Comparison of ENCODE assay signal across 28 cellular contexts in the genomic region with DNA sequence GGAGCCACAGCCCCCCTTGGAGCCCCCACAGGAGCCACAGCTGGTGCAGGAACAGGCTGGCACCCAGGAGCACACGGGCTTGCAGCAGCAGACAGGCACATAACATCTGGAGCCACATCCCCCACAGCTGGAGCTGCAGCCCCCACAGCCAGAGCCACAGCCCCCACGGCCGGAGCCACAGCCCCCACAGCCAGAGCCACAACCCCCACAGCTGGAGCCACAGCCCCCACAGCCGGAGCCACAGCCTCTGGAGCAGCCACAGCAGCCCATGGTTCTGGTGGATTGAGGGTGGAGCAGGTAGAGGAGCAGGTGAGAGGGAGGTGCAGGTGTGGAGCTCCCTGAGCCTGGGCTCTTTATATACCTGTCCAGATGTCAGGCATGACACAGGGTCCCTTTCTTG. TPM values are rescaled to one million over a fixed set of nuclear protein-coding genes. Genes with fewer than 3 reads are reported as not detected.
DNase-seq lines count a peak whose midpoint lies in the region; ATAC-seq and TF ChIP-seq lines count a peak whose summit lies in the region.
"Had no signal": no experiment of that assay in that cellular context is flagged by ENCODE, and none has a peak within 500 bp of the region (broad histone marks: within the 10 kb centered on the region; RNA-seq: fewer than 3 reads in every experiment).

A gene with protein sequence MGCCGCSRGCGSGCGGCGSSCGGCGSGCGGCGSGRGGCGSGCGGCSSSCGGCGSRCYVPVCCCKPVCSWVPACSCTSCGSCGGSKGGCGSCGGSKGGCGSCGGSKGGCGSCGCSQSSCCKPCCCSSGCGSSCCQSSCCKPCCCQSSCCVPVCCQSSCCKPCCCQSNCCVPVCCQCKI (minus strand): TSS at position 314 of the 400 bp plus-strand sequence. CDS start 44 bp downstream, at position 270.

- H3K9ac ChIP-seq in BLaER1 treated with 17β-estradiol and CSF1 and Interleukin-3, amounts not matched to agents 10 nM and 100 nM, result peak within 1 kb of the TSS in 1 of 11 experiments; percentile 9; a peak in 1 of 22 replicates
- peak within 1 kb of the TSS; percentile 15; the same call in 1 of the 2 replicates for H3K9ac ChIP-seq in iPS-20b (ENCODE audit: low read depth, low read length)

- CTCF ChIA-PET in PC-9 (lab: Charles Lee), result no interaction called here

- TF ChIP-seq POLR2A in spleen (IDR thresholded peaks at IDR 0.05), result no peak

- H3K4me3 ChIP-seq in BLaER1 treated with 17β-estradiol and CSF1 and Interleukin-3, amounts not matched to agents 10 nM and 100 nM, result no peak within 1 kb of the TSS
- H3K4me3 ChIP-seq in PC-9 (no peak within 1 kb of the TSS), iPS-20b (ENCODE audit: low read length) (no peak within 1 kb of the TSS), spleen (no peak within 1 kb of the TSS)
- H3K4me3 ChIP-seq: MG63, SJSA1 had no signal

- peaks cover 11 to 25% (median 20%) of the 10 kb centered on the region in 10 experiments; a peak in 18 of 20 replicates for H3K4me1 ChIP-seq in BLaER1 treated with 17β-estradiol and CSF1 and Interleukin-3, amounts not matched to agents 10 nM and 100 nM
- H3K4me1 ChIP-seq in PC-9 (replicated peaks; ENCODE audit: insufficient read depth) (no peaks in the 10 kb centered on the region), iPS-20b (ENCODE audit: insufficient read depth, low read length) (peaks cover 10% of the 10 kb centered on the region; the same call in 1 of the 2 replicates), spleen (peaks cover 0 to 19% (median 6%) of the 10 kb centered on the region in 6 donors)
- H3K4me1 ChIP-seq: SJSA1 had no signal

- no peaks in the 10 kb centered on the region for H3F3A ChIP-seq in PC-9 (ENCODE audit: insufficient read depth, low read depth)

- ATAC-seq in GM18858 (IDR thresholded peaks at IDR 0.05; ENCODE audit: unreplicated experiment) (no peak), GM19324 (IDR thresholded peaks at IDR 0.05; ENCODE audit: low FRiP score, unreplicated experiment) (no peak)
- ATAC-seq: PC-3, Right ventricle myocardium inferior had no signal

- intact Hi-C loops in PC-9 (cut with micrococcal nuclease; ENCODE audit: unreplicated experiment), result no loop called here
- intact Hi-C loops in spleen (cut with DNase I; ENCODE audit: low total_unique reads), result no loop called here

- 47 to 76% (median 52%) methylated on average over 2 to 4 of the region's 4 CpGs for WGBS in spleen, 5 donors

- no peaks in the 10 kb centered on the region for H3K9me2 ChIP-seq in PC-9 (ENCODE audit: insufficient read depth)

- POLR2A ChIA-PET in PC-9 (lab: Charles Lee; ENCODE audit: unreplicated experiment), result no interaction called here

- TF ChIP-seq CTCF in PC-9 (conservative IDR thresholded peaks at IDR 0.05), result no peak
- no peak for TF ChIP-seq CTCF in spleen (IDR thresholded peaks at IDR 0.05 in 8 of 11, conservative IDR thresholded peaks at IDR 0.05 in 3 of 11)

- no peaks in the 10 kb centered on the region for H4K20me1 ChIP-seq in BLaER1 treated with 17β-estradiol and CSF1 and Interleukin-3, amounts not matched to agents 10 nM and 100 nM
- H4K20me1 ChIP-seq in PC-9 (ENCODE audit: insufficient read depth), result no peaks in the 10 kb centered on the region

- no peaks in the 10 kb centered on the region for H3K9me3 ChIP-seq in BLaER1 treated with 17β-estradiol and CSF1 and Interleukin-3, amounts not matched to agents 10 nM and 100 nM (replicated peaks in 1 of 11)
- H3K9me3 ChIP-seq in PC-9 (ENCODE audit: insufficient read depth, low read depth) (no peaks in the 10 kb centered on the region), iPS-20b (ENCODE audit: insufficient read depth, low read depth, low read length) (no peaks in the 10 kb centered on the region), spleen (no peaks in the 10 kb centered on the region)
- H3K9me3 ChIP-seq: MG63, SJSA1 had no signal

- H3K36me3 ChIP-seq in BLaER1 treated with 17β-estradiol and CSF1 and Interleukin-3, amounts not matched to agents 10 nM and 100 nM, result no peaks in the 10 kb centered on the region
- H3K36me3 ChIP-seq in PC-9 (ENCODE audit: low read depth) (no peaks in the 10 kb centered on the region), iPS-20b (ENCODE audit: insufficient read depth, low read depth, low read length) (no peaks in the 10 kb centered on the region), spleen (no peaks in the 10 kb centered on the region)
- H3K36me3 ChIP-seq: MG63, SJSA1 had no signal

- H3K79me2 ChIP-seq in PC-9 (ENCODE audit: low read depth), result no peaks in the 10 kb centered on the region

- H3K27me3 ChIP-seq in BLaER1 treated with 17β-estradiol and CSF1 and Interleukin-3, amounts not matched to agents 10 nM and 100 nM, result peaks cover 0 to 4% (median 0%) of the 10 kb centered on the region in 11 experiments; a peak in 1 of 22 replicates
- H3K27me3 ChIP-seq in PC-9 (ENCODE audit: insufficient read depth, low read depth) (peaks cover 31% of the 10 kb centered on the region), iPS-20b (ENCODE audit: insufficient read depth, low read length) (peaks cover 14% of the 10 kb centered on the region), spleen (replicated peaks in 1 of 7) (peaks cover 0 to 79% (median 0%) of the 10 kb centered on the region in 7 donors)

- no TSS peak for BruUV-seq in PC-9 (replicated peaks; lab: Mats Ljungman, UMichigan)

- no peak for DNase-seq in PC-9
- peak; percentile 48 for DNase-seq in spleen
- no peak for DNase-seq in stimulated activated CD4-positive, alpha-beta T cell treated with anti-CD3 and anti-CD28 coated beads, Interleukin-4, amount 100 ng/mL, for 24 hours
- DNase-seq: CD4-positive, alpha-beta T cell; COR-L47; DMS53; H7; IMR-90; KG1; MG63; NCI-H1105 treated with DMSO at 0.1 percent for 48 hours; NCI-H1930; NCI-H2107; NCI-H524 treated with DMSO at 0.1 percent for 48 hours; NCI-H82; NK-92 treated with Interleukin-12 subunit alpha and Interleukin-12 subunit beta, amount 100 ng/mL, for 24 hours had no signal

- H2AFZ ChIP-seq in PC-9, result no peak within 1 kb of the TSS

- H3K4me2 ChIP-seq in BLaER1 treated with 17β-estradiol and CSF1 and Interleukin-3, amounts not matched to agents 10 nM and 100 nM, result peak within 1 kb of the TSS; percentile 0 to 52 (median 28); a peak in 13 of 22 replicates
- 0 out of 2 replicates have a peak within 1 kb of the TSS, but pooled peaks have one; percentile 19 for H3K4me2 ChIP-seq in PC-9

- 0 out of 22 replicates have a peak within 1 kb of the TSS, but pooled peaks of 1 of the 11 experiments have one; percentile 6 for H3K27ac ChIP-seq in BLaER1 treated with 17β-estradiol and CSF1 and Interleukin-3, amounts not matched to agents 10 nM and 100 nM
- H3K27ac ChIP-seq in PC-9, result no peak within 1 kb of the TSS
- H3K27ac ChIP-seq in iPS-20b (ENCODE audit: low read length), result no peak within 1 kb of the TSS
- peak within 1 kb of the TSS in 3 of 8 donors; percentile 37 to 63 (median 44) for H3K27ac ChIP-seq in spleen
- H3K27ac ChIP-seq: SJSA1 had no signal

RNA-seq across cellular contexts. Expression of the gene that starts here (rescaled TPM):
- total RNA-seq in PC-9 (2021) (not detected in 2 replicates), spleen (not detected)
- not detected for polyA plus RNA-seq in spleen
- total RNA-seq: A172; CD4-positive, alpha-beta T cell; Daoy; G401; H7; IMR-90; PC-3; Right ventricle myocardium inferior; RPMI7951; SJSA1 had no signal
- polyA plus RNA-seq: BJ, IMR-90 had no signal

Comparison
In these comparisons a context has a peak if more than half of its experiments do, and no peak if none do; other contexts are left out.
1. Peak in DNase-seq in spleen; RNA of the gene not detected or under 1 TPM.